ENCODE assay signal across 16 cellular contexts in the genomic region with DNA sequence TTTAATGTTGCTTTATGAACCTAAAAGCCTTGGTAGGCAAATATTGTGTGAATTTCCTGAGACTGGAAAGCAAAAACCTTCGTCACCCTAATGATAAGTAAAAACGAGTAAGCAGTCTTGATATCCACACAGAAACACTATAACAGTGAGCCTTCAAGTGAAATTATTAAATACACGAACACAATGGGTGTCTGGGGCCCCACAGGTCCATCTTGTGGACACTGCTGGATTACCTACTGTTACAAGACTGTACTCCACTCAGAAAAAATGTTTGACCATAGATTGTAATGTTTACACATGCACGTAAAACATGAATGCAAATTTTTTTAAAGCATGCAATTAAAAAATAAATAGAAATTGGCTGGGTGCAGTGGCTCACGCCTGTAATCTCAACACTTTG.
DNase-seq lines count a peak whose midpoint lies in the region; ATAC-seq and TF ChIP-seq lines count a peak whose summit lies in the region.
"Had no signal": no experiment of that assay in that cellular context is flagged by ENCODE, and none has a peak within 500 bp of the region (broad histone marks: within the 10 kb centered on the region; RNA-seq: fewer than 3 reads in every experiment).

No MANE protein-coding gene starts in this region.

- H4K91ac ChIP-seq in IMR-90 (ENCODE audit: insufficient read depth, low read depth, low read length) = no peak overlapping the region

- TF ChIP-seq POLR2A in IMR-90 (IDR thresholded peaks at IDR 0.05; ENCODE audit: low read depth, low read length) = no peak

- H2BK120ac ChIP-seq in IMR-90 (ENCODE audit: low read depth, low read length) = no peak overlapping the region

- H3K4me1 ChIP-seq in IMR-90 (ENCODE audit: control insufficient read depth, insufficient read depth, low read length) = no peaks in the 10 kb centered on the region
- H3K4me1 ChIP-seq: ascending aorta, BE2C had no signal

- ATAC-seq in IMR-90 (ENCODE audit: low read depth) (no peak), HG03354 (IDR thresholded peaks at IDR 0.05; ENCODE audit: poor library complexity, severe bottlenecking, unreplicated experiment) (no peak)
- ATAC-seq: stimulated activated memory B cell treated with anti-CD40 and anti-IgM and Interleukin-4, amounts not matched to agents 10 μg/mL and 1 μg/mL and 100 μg/mL, for 72 hours had no signal

- H3K9me1 ChIP-seq in IMR-90 (ENCODE audit: insufficient read depth, low read length) = no peaks in the 10 kb centered on the region

- no peak overlapping the region for H2AK9ac ChIP-seq in IMR-90 (replicated peaks; ENCODE audit: low read depth, low read length, poor library complexity)

- no peak overlapping the region for H3K4ac ChIP-seq in IMR-90 (ENCODE audit: low read depth, low read length)

- POLR2A ChIA-PET in IMR-90 (lab: Charles Lee; ENCODE audit: unreplicated experiment) = no interaction called here

- no peak overlapping the region for H2AFZ ChIP-seq in IMR-90 (replicated peaks; ENCODE audit: low read length, poor library complexity)

- no peak overlapping the region for H3K4me2 ChIP-seq in IMR-90 (ENCODE audit: low read depth, low read length)

- H3K56ac ChIP-seq in IMR-90 (ENCODE audit: extremely low read depth, insufficient read depth, low read length) = no peak overlapping the region

- H3K36me3 ChIP-seq in IMR-90 (ENCODE audit: control insufficient read depth, insufficient read depth, low read length) = no peaks in the 10 kb centered on the region
- no peaks in the 10 kb centered on the region for H3K36me3 ChIP-seq in brain microvascular endothelial cell (replicated peaks)
- H3K36me3 ChIP-seq: ascending aorta, BE2C had no signal

- intact Hi-C loops in IMR-90 (cut with micrococcal nuclease) = loop anchor here (10.0 kb wide), 1 partner anchor 370 kb away; no protein-coding TSS in a partner anchor

- dilution Hi-C loops in IMR-90 (cut with HindIII; ENCODE audit: low sequenced_read_pairs, unreplicated experiment) = no loop called here

- no peak overlapping the region for H3K23ac ChIP-seq in IMR-90 (ENCODE audit: low read depth, low read length)

- BruUV-seq in IMR-90 (replicated peaks; lab: Mats Ljungman, UMichigan) = no TSS peak

- no peaks in the 10 kb centered on the region for H3K79me1 ChIP-seq in IMR-90 (ENCODE audit: low read depth in 1 of 2, low read length in 2 of 2)

- H2BK15ac ChIP-seq in IMR-90 (ENCODE audit: low read depth, low read length) = no peak overlapping the region

- CTCF ChIA-PET in IMR-90 (lab: Yijun Ruan, JAX) = no interaction called here

- no peak overlapping the region for H3K27ac ChIP-seq in IMR-90 (ENCODE audit: insufficient read depth, low read length)
- no peak overlapping the region for H3K27ac ChIP-seq in brain microvascular endothelial cell
- H3K27ac ChIP-seq: ascending aorta, dorsolateral prefrontal cortex had no signal

- no peaks in the 10 kb centered on the region for H3K9me3 ChIP-seq in IMR-90 (ENCODE audit: control insufficient read depth, insufficient read depth, low read length)
- H3K9me3 ChIP-seq: ascending aorta, BE2C had no signal

- H2BK5ac ChIP-seq in IMR-90 (ENCODE audit: low read depth, low read length, poor library complexity, severe bottlenecking) = no peak overlapping the region

- H2BK20ac ChIP-seq in IMR-90 (ENCODE audit: low read depth, low read length) = no peak overlapping the region

- H2AK5ac ChIP-seq in IMR-90 (ENCODE audit: low read depth, low read length) = no peak overlapping the region

- WGBS in IMR-90 (ENCODE audit: extremely low coverage in 2 of 2, insufficient read length in 1 of 2), 2 experiments = no CpG with 5 or more reads among the region's 5 CpGs

- H3K14ac ChIP-seq in IMR-90 (replicated peaks; ENCODE audit: low read depth, low read length) = no peak overlapping the region

- peak; percentile 25 for TF ChIP-seq CTCF in AG09309 (IDR thresholded peaks at IDR 0.05; ENCODE audit: control insufficient read depth, insufficient read depth, low read depth, low read length, missing control alignments)
- TF ChIP-seq CTCF in IMR-90 (conservative IDR thresholded peaks at IDR 0.05; ENCODE audit: low read depth, low read length) = no peak
- peak; percentile 33 for TF ChIP-seq CTCF in brain microvascular endothelial cell (IDR thresholded peaks at IDR 0.05; ENCODE audit: low read depth, low read length, missing control alignments)

- no peak overlapping the region for H3K18ac ChIP-seq in IMR-90 (ENCODE audit: low read depth, low read length)

- no peaks in the 10 kb centered on the region for H4K20me1 ChIP-seq in IMR-90 (ENCODE audit: insufficient read depth, low read length)

- no peak overlapping the region for H4K8ac ChIP-seq in IMR-90 (ENCODE audit: low read depth in 2 of 2, low read length in 2 of 2)

- in situ Hi-C loops in IMR-90 (cut with MboI; ENCODE audit: low sequenced_read_pairs) = no loop called here
- in situ Hi-C loops in brain microvascular endothelial cell (cut with HindIII; ENCODE audit: low pct_ligation_motif_present, low sequenced_read_pairs) = no loop called here

- DNase-seq in AG09309 (ENCODE audit: low read depth) (no peak), IMR-90 (peak; percentile 22), brain microvascular endothelial cell (no peak), left kidney (ENCODE audit: low read depth, low spot score) (peak; percentile 12), NCI-H2227 treated with DMSO at 0.1 percent for 48 hours (lab: John Stamatoyannopoulos, UW) (no peak), GOT3 (lab: John Stamatoyannopoulos, UW) (no peak), anterior cingulate cortex (lab: John Stamatoyannopoulos, UW) (no peak)
- DNase-seq: activated effector memory CD4-positive, alpha-beta T cell treated with Interleukin-2 at 50 U/mL for 16 hours; BE2C; DND-41; dorsolateral prefrontal cortex; midbrain; occipital lobe had no signal

- H3K9ac ChIP-seq in IMR-90 (ENCODE audit: low read depth, low read length) = no peak overlapping the region

- peaks cover 6% of the 10 kb centered on the region for H3K27me3 ChIP-seq in IMR-90 (ENCODE audit: control insufficient read depth, insufficient read depth, low read length)
- H3K27me3 ChIP-seq in brain microvascular endothelial cell (replicated peaks) = no peaks in the 10 kb centered on the region
- H3K27me3 ChIP-seq: ascending aorta, BE2C had no signal

- peak; percentile 21; the same call in 1 of the 2 replicates for TF ChIP-seq RAD21 in IMR-90 (IDR thresholded peaks at IDR 0.05; ENCODE audit: low read length)

- H3K4me3 ChIP-seq in AG09309 (ENCODE audit: control insufficient read depth, low read depth, low read length) (no peak overlapping the region), IMR-90 (ENCODE audit: insufficient read depth, low read depth, low read length) (no peak overlapping the region), brain microvascular endothelial cell (ENCODE audit: low read depth, low read length) (no peak overlapping the region)
- H3K4me3 ChIP-seq: ascending aorta, dorsolateral prefrontal cortex had no signal

- H4K5ac ChIP-seq in IMR-90 (ENCODE audit: low read depth, low read length) = no peak overlapping the region

TF ChIP-seq in IMR-90, 13 proteins besides CTCF, POLR2A, EP300 and RAD21:
- TF ChIP-seq RCOR1 (IDR thresholded peaks at IDR 0.05; ENCODE audit: insufficient replicate concordance, low read length) (no peak), MAZ (IDR thresholded peaks at IDR 0.05; ENCODE audit: borderline replicate concordance, low read depth, low read length) (no peak), MAFK (IDR thresholded peaks at IDR 0.05; ENCODE audit: low read depth, low read length) (no peak), SMC3 (IDR thresholded peaks at IDR 0.05; ENCODE audit: low read depth, low read length) (no peak), CEBPB (IDR thresholded peaks at IDR 0.05; ENCODE audit: low read depth, low read length) (no peak), RFX5 (IDR thresholded peaks at IDR 0.05; ENCODE audit: low read depth, low read length) (no peak), NFE2L2 (IDR thresholded peaks at IDR 0.05; ENCODE audit: low read depth, low read length) (no peak)

Comparison
In these comparisons a context has a peak if more than half of its experiments do, and no peak if none do; other contexts are left out.
1. DNase-seq: peak in IMR-90 (single experiment) and left kidney (single experiment); none in AG09309 (single experiment), brain microvascular endothelial cell (single experiment), NCI-H2227 treated with DMSO at 0.1 percent for 48 hours (single experiment), GOT3 (single experiment) and anterior cingulate cortex (0 of 58).